22 cellular contexts compared by ENCODE assay signal in genomic region chr9:136252281-136252680, GRCh38. TPM values are rescaled to one million over a fixed set of nuclear protein-coding genes. Genes with fewer than 3 reads are reported as not detected.
DNase-seq lines count a peak whose midpoint lies in the region; ATAC-seq, FAIRE-seq and TF ChIP-seq lines count a peak whose summit lies in the region.
"Had no signal": no experiment of that assay in that cellular context is flagged by ENCODE, and none has a peak within 500 bp of the region (broad histone marks: within the 10 kb centered on the region; RNA-seq: fewer than 3 reads in every experiment).

No MANE protein-coding gene starts in this region.

- ATAC-seq in Right ventricle myocardium inferior, result no peak
- no peak for ATAC-seq in left cardiac atrium
- no peak for ATAC-seq in right cardiac atrium
- ATAC-seq in heart left ventricle, result no peak
- no peak for ATAC-seq in stimulated activated naive CD8-positive, alpha-beta T cell treated with anti-CD3 and anti-CD28 coated beads, Interleukin-15, Interleukin-2, amounts not matched to agents 100 U/mL and 50 U/mL, for 24 hours
- ATAC-seq: A549; CD8-positive, alpha-beta T cell had no signal

- no peak for TF ChIP-seq CTCF in heart left ventricle (IDR thresholded peaks at IDR 0.05)
- TF ChIP-seq CTCF in kidney (IDR thresholded peaks at IDR 0.05; ENCODE audit: borderline replicate concordance, extremely low read depth, insufficient read depth), result no peak

- H3K9ac ChIP-seq in kidney (ENCODE audit: low read length in 2 of 2), result no peak overlapping the region

- H3K36me3 ChIP-seq in heart left ventricle (no peaks in the 10 kb centered on the region), kidney (ENCODE audit: control insufficient read depth in 1 of 2, insufficient read depth in 2 of 2, low read length in 2 of 2) (no peaks in the 10 kb centered on the region)

- H3K4me1 ChIP-seq in right cardiac atrium (ENCODE audit: control insufficient read depth, insufficient read depth, low read length) (no peaks in the 10 kb centered on the region), heart left ventricle (peaks cover 0 to 12% (median 0%) of the 10 kb centered on the region in 12 donors), kidney (ENCODE audit: control insufficient read depth in 1 of 2, insufficient read depth in 1 of 2, low read depth in 1 of 2, low read length in 2 of 2) (no peaks in the 10 kb centered on the region)
- H3K4me1 ChIP-seq: Caco-2 had no signal

- DNase-seq in Right ventricle myocardium inferior (ENCODE audit: missing footprints), result peak; percentile 21
- DNase-seq in left cardiac atrium, result no peak
- DNase-seq in right cardiac atrium, result peak in 2 of 3 donors; percentile 32 to 36
- no peak for DNase-seq in heart left ventricle
- DNase-seq in kidney, result peak; percentile 70
- DNase-seq in stimulated activated naive CD8-positive, alpha-beta T cell treated with anti-CD3 and anti-CD28 coated beads, Interleukin-15, Interleukin-2, amounts not matched to agents 100 U/mL and 50 U/mL, for 24 hours, result no peak
- DNase-seq in NCI-H146 (lab: John Stamatoyannopoulos, UW), result no peak
- DNase-seq: AML-193; Caco-2; Calu3; CD4-positive, alpha-beta T cell; DMS79 treated with DMSO at 0.1 percent for 48 hours; GF-D8 had no signal

- H3K4me3 ChIP-seq in right cardiac atrium (ENCODE audit: low read length), result no peak overlapping the region
- H3K4me3 ChIP-seq in heart left ventricle, result no peak overlapping the region
- no peak overlapping the region for H3K4me3 ChIP-seq in kidney (ENCODE audit: low read length in 2 of 2)
- H3K4me3 ChIP-seq: A549 had no signal

- intact Hi-C loops in Right ventricle myocardium inferior (cut with DNase I), result no loop called here
- intact Hi-C loops in left cardiac atrium (cut with DNase I), result no loop called here
- intact Hi-C loops in right cardiac atrium (cut with DNase I), result no loop called here
- intact Hi-C loops in heart left ventricle (cut with DNase I), result no loop called here
- intact Hi-C loops in kidney (cut with DNase I), result no loop called here

- 91% methylated on average over 29 of the region's 29 CpGs for WGBS in right cardiac atrium
- 90 to 92% (median 92%) methylated on average over 11 to 29 of the region's 29 CpGs for WGBS in heart left ventricle, 4 donors

- H3K27ac ChIP-seq in right cardiac atrium (ENCODE audit: low read length) (no peak overlapping the region), heart left ventricle (no peak overlapping the region), kidney (ENCODE audit: low read depth in 2 of 2, low read length in 2 of 2) (no peak overlapping the region)
- H3K27ac ChIP-seq: 22Rv1, A549, C4-2B had no signal

- FAIRE-seq in kidney (lab: Jason Lieb, UNC), result no peak
- FAIRE-seq: A549, D721Med, G401.6, GM12891 had no signal

- H3K9me3 ChIP-seq in right cardiac atrium (ENCODE audit: control insufficient read depth, low read length) (no peaks in the 10 kb centered on the region), heart left ventricle (no peaks in the 10 kb centered on the region), kidney (ENCODE audit: control insufficient read depth in 1 of 2, low read length in 2 of 2) (no peaks in the 10 kb centered on the region)
- H3K9me3 ChIP-seq: A549, Caco-2 had no signal

- H3K27me3 ChIP-seq in right cardiac atrium (ENCODE audit: control insufficient read depth, insufficient read depth) (no peaks in the 10 kb centered on the region), heart left ventricle (peaks cover 0 to 3% (median 0%) of the 10 kb centered on the region in 9 donors)

- TF ChIP-seq POLR2A in heart left ventricle (IDR thresholded peaks at IDR 0.05), result no peak

RNA-seq across cellular contexts. Expression of gene QSOX2, which starts 6.7 kb away (rescaled TPM):
- total RNA-seq in Right ventricle myocardium inferior (8.3 TPM), left cardiac atrium (1 to 10 TPM; 6.5 to 6.6 TPM), right cardiac atrium (1 to 10 TPM; 5.3 to 9.0 (median 7.5) TPM), heart left ventricle (1 to 10 TPM; 4.8 to 7.8 (median 5.9) TPM), kidney (10.1 TPM)
- polyA plus RNA-seq in right cardiac atrium (4.5 TPM), heart left ventricle (1 to 10 TPM; 4.3 to 9.9 TPM), kidney (ENCODE audit: insufficient read depth, low read depth, low replicate concordance) (4.0 TPM)

RNA-seq across cellular contexts. Expression of gene LHX3, which starts 47.4 kb away (rescaled TPM):
- not detected for total RNA-seq in Right ventricle myocardium inferior
- not detected for total RNA-seq in left cardiac atrium
- not detected for total RNA-seq in right cardiac atrium
- not detected for polyA plus RNA-seq in right cardiac atrium
- total RNA-seq in heart left ventricle, result not detected
- polyA plus RNA-seq in heart left ventricle, result not detected
- not detected for total RNA-seq in kidney
- not detected for polyA plus RNA-seq in kidney (ENCODE audit: insufficient read depth, low read depth, low replicate concordance)
- total RNA-seq: A172, Calu3 had no signal
- polyA plus RNA-seq: BJ had no signal

RNA-seq across cellular contexts. Expression of gene CCDC187, which starts 51.6 kb away (rescaled TPM):
- not detected for total RNA-seq in Right ventricle myocardium inferior
- not detected for total RNA-seq in left cardiac atrium
- not detected for total RNA-seq in right cardiac atrium
- polyA plus RNA-seq in right cardiac atrium, result not detected
- total RNA-seq in heart left ventricle, result under 1 TPM in 1 of 9 donors, not detected in 8; 0.04 TPM
- polyA plus RNA-seq in heart left ventricle, result not detected
- 2.3 TPM for total RNA-seq in kidney
- 0.84 TPM for polyA plus RNA-seq in kidney (ENCODE audit: insufficient read depth, low read depth, low replicate concordance)
- total RNA-seq: CD4-positive, alpha-beta T cell had no signal
- polyA plus RNA-seq: BJ had no signal

Comparison
In these comparisons a context has a peak if more than half of its experiments do, and no peak if none do; other contexts are left out.
1. DNase-seq: peak in Right ventricle myocardium inferior (single experiment), right cardiac atrium (2 of 3) and kidney (single experiment); none in left cardiac atrium (single experiment), heart left ventricle (0 of 5), stimulated activated naive CD8-positive, alpha-beta T cell treated with anti-CD3 and anti-CD28 coated beads, Interleukin-15, Interleukin-2, amounts not matched to agents 100 U/mL and 50 U/mL, for 24 hours (single experiment) and NCI-H146 (single experiment).